In genomic region chr10:95837783-95838182, GRCh38 we compare ENCODE assay signal across 11 cellular contexts.
A peak's percentile ranks its signal among the peaks of the same experiment; 100 is the strongest.
DNase-seq lines count a peak whose midpoint lies in the region; ATAC-seq lines count a peak whose summit lies in the region.
"Had no signal": no experiment of that assay in that cellular context is flagged by ENCODE, and none has a peak within 500 bp of the region (broad histone marks: within the 10 kb centered on the region; RNA-seq: fewer than 3 reads in every experiment).

No MANE protein-coding gene starts in this region.

- in situ Hi-C loops in KBM-7 (cut with MboI; ENCODE audit: low pct_unique_long_range_greater_than_20kb, low sequenced_read_pairs), result no loop called here

- ATAC-seq in CD4-positive, CD25-positive, alpha-beta regulatory T cell (ENCODE audit: low read depth in 2 of 2), result no peak
- ATAC-seq in GM21390 (IDR thresholded peaks at IDR 0.05; ENCODE audit: unreplicated experiment), result peak; percentile 46
- ATAC-seq in left colon, result peak; percentile 23
- ATAC-seq: body of pancreas had no signal

- H3K4me3 Mint-ChIP-seq in CD4-positive, CD25-positive, alpha-beta regulatory T cell, result peak overlapping the region in 2 of 4 donors; percentile 23 to 41

- no peaks in the 10 kb centered on the region for H3K9me3 ChIP-seq in CD4-positive, CD25-positive, alpha-beta regulatory T cell (ENCODE audit: control insufficient read depth in 2 of 2, low read length in 2 of 2)
- H3K9me3 ChIP-seq: body of pancreas, ovary had no signal

- no peaks in the 10 kb centered on the region for H3K27me3 Mint-ChIP-seq in CD4-positive, CD25-positive, alpha-beta regulatory T cell

- H3K4me1 Mint-ChIP-seq in CD4-positive, CD25-positive, alpha-beta regulatory T cell, result peaks cover 6 to 72% (median 44%) of the 10 kb centered on the region in 4 donors

- H3K36me3 ChIP-seq in CD4-positive, CD25-positive, alpha-beta regulatory T cell (ENCODE audit: control insufficient read depth, insufficient read depth, low read length), result no peaks in the 10 kb centered on the region
- H3K36me3 ChIP-seq: ovary had no signal

- intact Hi-C loops in left colon (cut with DNase I, micrococcal nuclease), result no loop called here

- peaks cover 0 to 1% (median 0%) of the 10 kb centered on the region in 7 donors for H3K9me3 Mint-ChIP-seq in CD4-positive, CD25-positive, alpha-beta regulatory T cell

- peak overlapping the region; percentile 96 for H3K27ac ChIP-seq in CD4-positive, CD25-positive, alpha-beta regulatory T cell (ENCODE audit: insufficient read depth, low read length, poor library complexity, severe bottlenecking)
- H3K27ac ChIP-seq: body of pancreas, ovary had no signal

- no peaks in the 10 kb centered on the region for H3K36me3 Mint-ChIP-seq in CD4-positive, CD25-positive, alpha-beta regulatory T cell

- no peaks in the 10 kb centered on the region for H3K27me3 ChIP-seq in CD4-positive, CD25-positive, alpha-beta regulatory T cell (ENCODE audit: control insufficient read depth, insufficient read depth, low read length)
- H3K27me3 ChIP-seq: body of pancreas, ovary had no signal

- peaks cover 61% of the 10 kb centered on the region for H3K4me1 ChIP-seq in CD4-positive, CD25-positive, alpha-beta regulatory T cell (ENCODE audit: control insufficient read depth, insufficient read depth, low read length, poor library complexity, severe bottlenecking)
- H3K4me1 ChIP-seq: body of pancreas had no signal

- H3K27ac Mint-ChIP-seq in CD4-positive, CD25-positive, alpha-beta regulatory T cell, result peak overlapping the region; percentile 1 to 74 (median 44)

- DNase-seq in CD4-positive, CD25-positive, alpha-beta regulatory T cell, result no peak
- peak; percentile 73 for DNase-seq in KBM-7
- DNase-seq in left colon, result no peak
- no peak for DNase-seq in EL
- DNase-seq in stimulated activated CD4-positive, alpha-beta T cell treated with anti-CD3 and anti-CD28 coated beads, Interleukin-2, amount 100 ng/mL, for 48 hours, result no peak
- DNase-seq in effector CD8-positive, alpha-beta T cell (lab: John Stamatoyannopoulos, UW), result no peak
- DNase-seq in NCI-H1048 (lab: John Stamatoyannopoulos, UW), result no peak
- DNase-seq: NCI-H1930, ovary had no signal

- peak overlapping the region; percentile 35 for H3K4me3 ChIP-seq in CD4-positive, CD25-positive, alpha-beta regulatory T cell (ENCODE audit: low read depth, low read length)
- H3K4me3 ChIP-seq: body of pancreas, ovary had no signal

Comparison
In these comparisons a context has a peak if more than half of its experiments do, and no peak if none do; other contexts are left out.
1. ATAC-seq: peak in GM21390 (single experiment) and left colon (single experiment); none in CD4-positive, CD25-positive, alpha-beta regulatory T cell (0 of 2).